ENCODE assay signal across 1 cellular context in the genomic region with DNA sequence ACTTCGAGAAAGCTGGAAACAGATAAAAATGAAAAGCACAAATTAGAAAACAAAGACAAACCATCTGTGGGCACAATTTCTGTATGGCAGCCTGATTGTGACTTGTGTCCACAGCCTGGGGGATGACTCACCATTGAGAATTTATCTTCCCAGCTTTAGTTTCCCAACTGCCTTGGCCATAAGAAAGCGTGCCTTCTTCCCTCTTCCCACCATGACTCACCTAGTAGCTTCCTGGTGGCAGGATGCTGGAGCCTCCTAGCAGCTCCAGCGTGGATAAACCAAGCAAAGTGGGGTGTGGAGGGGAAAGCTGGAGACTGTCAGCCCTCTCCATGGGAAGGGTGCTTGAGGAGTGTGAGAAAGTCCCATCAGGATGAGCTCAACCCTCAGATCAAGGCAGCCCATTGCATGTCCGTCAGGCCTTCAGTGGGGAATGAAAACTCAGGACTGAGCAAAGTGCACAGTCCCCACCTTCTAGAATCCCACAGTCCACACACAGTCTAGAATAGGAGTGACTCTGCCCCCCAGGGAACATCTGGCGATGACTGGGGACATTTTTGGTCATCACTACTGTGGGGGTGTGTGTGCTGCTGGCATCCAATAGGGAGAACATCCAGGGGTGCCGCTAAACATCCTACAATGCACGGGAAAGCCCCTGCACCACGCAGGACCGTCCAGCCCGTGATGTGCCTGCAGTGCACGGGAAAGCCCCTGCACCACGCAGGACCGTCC.
TF ChIP-seq lines count a peak whose summit lies in the region.

No MANE protein-coding gene starts in this region.

TF ChIP-seq in SK-N-SH, 30 proteins besides CTCF, POLR2A, EP300 and RAD21 (continued from another document):
- TF ChIP-seq, protein P1, sequence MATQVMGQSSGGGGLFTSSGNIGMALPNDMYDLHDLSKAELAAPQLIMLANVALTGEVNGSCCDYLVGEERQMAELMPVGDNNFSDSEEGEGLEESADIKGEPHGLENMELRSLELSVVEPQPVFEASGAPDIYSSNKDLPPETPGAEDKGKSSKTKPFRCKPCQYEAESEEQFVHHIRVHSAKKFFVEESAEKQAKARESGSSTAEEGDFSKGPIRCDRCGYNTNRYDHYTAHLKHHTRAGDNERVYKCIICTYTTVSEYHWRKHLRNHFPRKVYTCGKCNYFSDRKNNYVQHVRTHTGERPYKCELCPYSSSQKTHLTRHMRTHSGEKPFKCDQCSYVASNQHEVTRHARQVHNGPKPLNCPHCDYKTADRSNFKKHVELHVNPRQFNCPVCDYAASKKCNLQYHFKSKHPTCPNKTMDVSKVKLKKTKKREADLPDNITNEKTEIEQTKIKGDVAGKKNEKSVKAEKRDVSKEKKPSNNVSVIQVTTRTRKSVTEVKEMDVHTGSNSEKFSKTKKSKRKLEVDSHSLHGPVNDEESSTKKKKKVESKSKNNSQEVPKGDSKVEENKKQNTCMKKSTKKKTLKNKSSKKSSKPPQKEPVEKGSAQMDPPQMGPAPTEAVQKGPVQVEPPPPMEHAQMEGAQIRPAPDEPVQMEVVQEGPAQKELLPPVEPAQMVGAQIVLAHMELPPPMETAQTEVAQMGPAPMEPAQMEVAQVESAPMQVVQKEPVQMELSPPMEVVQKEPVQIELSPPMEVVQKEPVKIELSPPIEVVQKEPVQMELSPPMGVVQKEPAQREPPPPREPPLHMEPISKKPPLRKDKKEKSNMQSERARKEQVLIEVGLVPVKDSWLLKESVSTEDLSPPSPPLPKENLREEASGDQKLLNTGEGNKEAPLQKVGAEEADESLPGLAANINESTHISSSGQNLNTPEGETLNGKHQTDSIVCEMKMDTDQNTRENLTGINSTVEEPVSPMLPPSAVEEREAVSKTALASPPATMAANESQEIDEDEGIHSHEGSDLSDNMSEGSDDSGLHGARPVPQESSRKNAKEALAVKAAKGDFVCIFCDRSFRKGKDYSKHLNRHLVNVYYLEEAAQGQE (IDR thresholded peaks at IDR 0.05; ENCODE audit: low read depth, low read length) = peak; percentile 55; the same call in 1 of the 2 replicates
- TF ChIP-seq MEF2A (IDR thresholded peaks at IDR 0.05; ENCODE audit: borderline replicate concordance, low read depth) (no peak), NRF1 (IDR thresholded peaks at IDR 0.05; ENCODE audit: low read depth, low read length) (no peak), NFIC (IDR thresholded peaks at IDR 0.05; ENCODE audit: borderline replicate concordance) (peak; percentile 66), TEAD4 (IDR thresholded peaks at IDR 0.05; ENCODE audit: borderline replicate concordance, insufficient read depth) (0 out of 2 replicates have a peak, but pooled peaks have one; percentile 33), EZH2phosphoT487 (IDR thresholded peaks at IDR 0.05; ENCODE audit: borderline replicate concordance, low read depth) (no peak), SMC3 (IDR thresholded peaks at IDR 0.05; ENCODE audit: low read depth, low read length) (no peak), FOSL2 (IDR thresholded peaks at IDR 0.05; ENCODE audit: borderline replicate concordance, low read depth) (peak; percentile 97), CHD2 (IDR thresholded peaks at IDR 0.05; ENCODE audit: low read length, partially characterized antibody) (no peak), TAF1 (IDR thresholded peaks at IDR 0.05; ENCODE audit: borderline replicate concordance, low read depth, low read length) (no peak), RCOR1 (IDR thresholded peaks at IDR 0.05; ENCODE audit: low read length) (no peak), RFX5 (IDR thresholded peaks at IDR 0.05; ENCODE audit: low read length) (no peak), GABPA (IDR thresholded peaks at IDR 0.05; ENCODE audit: low read depth) (0 out of 2 replicates have a peak, but pooled peaks have one; percentile 16), FOXM1 (IDR thresholded peaks at IDR 0.05; ENCODE audit: low read depth) (0 out of 2 replicates have a peak, but pooled peaks have one; percentile 19), YY1 (IDR thresholded peaks at IDR 0.05; ENCODE audit: low read depth) (no peak)
- TF ChIP-seq, protein P2, sequence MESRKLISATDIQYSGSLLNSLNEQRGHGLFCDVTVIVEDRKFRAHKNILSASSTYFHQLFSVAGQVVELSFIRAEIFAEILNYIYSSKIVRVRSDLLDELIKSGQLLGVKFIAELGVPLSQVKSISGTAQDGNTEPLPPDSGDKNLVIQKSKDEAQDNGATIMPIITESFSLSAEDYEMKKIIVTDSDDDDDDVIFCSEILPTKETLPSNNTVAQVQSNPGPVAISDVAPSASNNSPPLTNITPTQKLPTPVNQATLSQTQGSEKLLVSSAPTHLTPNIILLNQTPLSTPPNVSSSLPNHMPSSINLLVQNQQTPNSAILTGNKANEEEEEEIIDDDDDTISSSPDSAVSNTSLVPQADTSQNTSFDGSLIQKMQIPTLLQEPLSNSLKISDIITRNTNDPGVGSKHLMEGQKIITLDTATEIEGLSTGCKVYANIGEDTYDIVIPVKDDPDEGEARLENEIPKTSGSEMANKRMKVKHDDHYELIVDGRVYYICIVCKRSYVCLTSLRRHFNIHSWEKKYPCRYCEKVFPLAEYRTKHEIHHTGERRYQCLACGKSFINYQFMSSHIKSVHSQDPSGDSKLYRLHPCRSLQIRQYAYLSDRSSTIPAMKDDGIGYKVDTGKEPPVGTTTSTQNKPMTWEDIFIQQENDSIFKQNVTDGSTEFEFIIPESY (IDR thresholded peaks at IDR 0.05; ENCODE audit: borderline replicate concordance, low read depth) = no peak; the same call in 1 of the 2 replicates
- TF ChIP-seq, protein P3, sequence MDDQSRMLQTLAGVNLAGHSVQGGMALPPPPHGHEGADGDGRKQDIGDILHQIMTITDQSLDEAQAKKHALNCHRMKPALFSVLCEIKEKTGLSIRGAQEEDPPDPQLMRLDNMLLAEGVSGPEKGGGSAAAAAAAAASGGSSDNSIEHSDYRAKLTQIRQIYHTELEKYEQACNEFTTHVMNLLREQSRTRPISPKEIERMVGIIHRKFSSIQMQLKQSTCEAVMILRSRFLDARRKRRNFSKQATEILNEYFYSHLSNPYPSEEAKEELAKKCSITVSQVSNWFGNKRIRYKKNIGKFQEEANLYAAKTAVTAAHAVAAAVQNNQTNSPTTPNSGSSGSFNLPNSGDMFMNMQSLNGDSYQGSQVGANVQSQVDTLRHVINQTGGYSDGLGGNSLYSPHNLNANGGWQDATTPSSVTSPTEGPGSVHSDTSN (IDR thresholded peaks at IDR 0.05) = peak; percentile 66
- TF ChIP-seq, protein P4, sequence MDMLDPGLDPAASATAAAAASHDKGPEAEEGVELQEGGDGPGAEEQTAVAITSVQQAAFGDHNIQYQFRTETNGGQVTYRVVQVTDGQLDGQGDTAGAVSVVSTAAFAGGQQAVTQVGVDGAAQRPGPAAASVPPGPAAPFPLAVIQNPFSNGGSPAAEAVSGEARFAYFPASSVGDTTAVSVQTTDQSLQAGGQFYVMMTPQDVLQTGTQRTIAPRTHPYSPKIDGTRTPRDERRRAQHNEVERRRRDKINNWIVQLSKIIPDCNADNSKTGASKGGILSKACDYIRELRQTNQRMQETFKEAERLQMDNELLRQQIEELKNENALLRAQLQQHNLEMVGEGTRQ (IDR thresholded peaks at IDR 0.05; ENCODE audit: borderline replicate concordance, low read depth, low read length) = no peak
